24 cellular contexts compared by ENCODE assay signal in the genomic region with DNA sequence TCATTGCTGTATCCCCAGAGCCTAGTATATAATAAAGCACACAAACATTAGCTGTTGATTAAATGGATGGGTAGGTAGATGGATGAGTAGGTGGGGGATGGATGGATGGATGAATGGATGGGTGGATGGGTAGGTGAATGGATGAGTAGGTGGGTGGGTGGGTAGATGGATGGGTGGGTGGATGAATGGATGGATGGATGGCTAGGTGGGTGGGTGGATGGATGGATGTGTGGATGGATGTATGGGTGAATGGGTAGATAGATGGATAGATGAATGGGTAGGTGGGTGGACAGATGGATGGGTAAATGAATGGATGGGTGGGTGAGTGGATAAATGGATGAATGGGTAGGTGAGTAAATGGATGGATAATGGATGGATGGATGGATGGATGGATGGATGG.
"Had no signal": no experiment of that assay in that cellular context is flagged by ENCODE, and none has a peak within 500 bp of the region (broad histone marks: within the 10 kb centered on the region; RNA-seq: fewer than 3 reads in every experiment).

No MANE protein-coding gene starts in this region.

- H3K27ac ChIP-seq: stomach, suprapubic skin, testis, thoracic aorta, thyroid gland, tibial artery, tibial nerve, transverse colon, upper lobe of left lung, upper lobe of right lung, uterus, vagina had no signal

- H3K27me3 ChIP-seq: stomach, suprapubic skin, testis, thyroid gland, tibial artery, tibial nerve, transverse colon, upper lobe of left lung, upper lobe of right lung, uterus, vagina had no signal

- H3K36me3 ChIP-seq: stomach, suprapubic skin, thoracic aorta, thyroid gland, tibial artery, tibial nerve, transverse colon, upper lobe of left lung, upper lobe of right lung, uterus, vagina had no signal

- H3K4me3 ChIP-seq: stomach, suprapubic skin, testis, thoracic aorta, thyroid gland, tibial artery, tibial nerve, transverse colon, upper lobe of left lung, upper lobe of right lung, uterus, vagina had no signal

- DNase-seq: stimulated activated CD4-positive, alpha-beta T cell treated with anti-CD3 and anti-CD28 coated beads, Interleukin-2, amount 100 ng/mL, for 24 hours; stimulated activated CD4-positive, alpha-beta T cell treated with anti-CD3 and anti-CD28 coated beads, Interleukin-2, amount 100 ng/mL, for 48 hours; stimulated activated CD4-positive, alpha-beta T cell treated with anti-CD3 and anti-CD28 coated beads, Interleukin-4, amount 100 ng/mL, for 1 hour; stimulated activated CD4-positive, alpha-beta T cell treated with anti-CD3 and anti-CD28 coated beads, Interleukin-4, amount 100 ng/mL, for 24 hours; stimulated activated CD8-positive, alpha-beta memory T cell treated with anti-CD3 and anti-CD28 coated beads, Interleukin-4, amount 100 ng/mL, for 48 hours; stimulated activated naive B cell treated with anti-CD40 and anti-IgM and Interleukin-4, amounts not matched to agents 10 μg/mL and 1 μg/mL and 100 μg/mL, for 72 hours; stimulated activated naive CD4-positive, alpha-beta T cell; stimulated activated naive CD4-positive, alpha-beta T cell treated with Interleukin-2 at 50 U/mL for 16 hours; stimulated activated naive CD8-positive, alpha-beta T cell treated with anti-CD3 and anti-CD28 coated beads, Interleukin-15, amount 100 ng/mL, for 72 hours; stimulated activated naive CD8-positive, alpha-beta T cell treated with anti-CD3 and anti-CD28 coated beads, Interleukin-15, Interleukin-2, amounts not matched to agents 100 U/mL and 50 U/mL, for 24 hours; stomach; substantia nigra; testis; thyroid gland; tibial artery; transverse colon; trophoblast cell; upper lobe of left lung; upper lobe of right lung; uterus had no signal

- H3K9me3 ChIP-seq: stomach, suprapubic skin, testis, thoracic aorta, thyroid gland, tibial artery, tibial nerve, transverse colon, upper lobe of left lung, upper lobe of right lung, uterus, vagina had no signal

- H3K4me1 ChIP-seq: stomach, suprapubic skin, testis, thyroid gland, tibial artery, tibial nerve, transverse colon, upper lobe of left lung, upper lobe of right lung, uterus, vagina had no signal
